ENCODE assay signal across 17 cellular contexts in genomic region chr10:13388478-13388877, GRCh38. TPM values are rescaled to one million over a fixed set of nuclear protein-coding genes. Genes with fewer than 3 reads are reported as not detected.
A peak's percentile ranks its signal among the peaks of the same experiment; 100 is the strongest.
DNase-seq lines count a peak whose midpoint lies in the region; ATAC-seq, FAIRE-seq and TF ChIP-seq lines count a peak whose summit lies in the region.
"Had no signal": no experiment of that assay in that cellular context is flagged by ENCODE, and none has a peak within 500 bp of the region (broad histone marks: within the 10 kb centered on the region; RNA-seq: fewer than 3 reads in every experiment).

No MANE protein-coding gene starts in this region.

- FAIRE-seq in HTR-8/SVneo (lab: Jason Lieb, UNC) (peak; percentile 44), K562 (lab: Jason Lieb, UNC) (no peak), endothelial cell of umbilical vein (lab: Jason Lieb, UNC) (peak; percentile 54)
- FAIRE-seq: GM12892 had no signal

- BruUV-seq in K562 (replicated peaks; lab: Mats Ljungman, UMichigan): no TSS peak
- BruUV-seq in endothelial cell of umbilical vein (replicated peaks; lab: Mats Ljungman, UMichigan): no TSS peak

- no peaks in the 10 kb centered on the region for H3K9me1 ChIP-seq in K562 (ENCODE audit: control insufficient read depth, insufficient read depth, low read length)
- no peaks in the 10 kb centered on the region for H3K9me1 ChIP-seq in endothelial cell of umbilical vein (replicated peaks; ENCODE audit: control insufficient read depth, extremely low read depth, insufficient read depth, low read length)

- CTCF ChIA-PET in K562 (lab: Yijun Ruan, JAX; ENCODE audit: low intra/inter-chr PET ratio) (no interaction called here), endothelial cell of umbilical vein (lab: Charles Lee) (interaction anchor here (1.0 to 2.5 kb wide), 6 partner anchors 12 to 52 kb away, joined by 3 to 10 read pairs (median 4); no protein-coding TSS in a partner anchor)

- no peak overlapping the region for H3K4me3 ChIP-seq in K562
- no peak overlapping the region for H3K4me3 ChIP-seq in endothelial cell of umbilical vein (replicated peaks in 1 of 3; ENCODE audit: insufficient read depth in 1 of 3, low read depth in 1 of 3, low read length in 3 of 3)

- H3K27ac ChIP-seq in K562 (ENCODE audit: extremely low read depth, low read depth, low read length) (no peak overlapping the region), endothelial cell of umbilical vein (ENCODE audit: insufficient read depth, low read depth, low read length) (no peak overlapping the region)

- TF ChIP-seq CTCF in K562 (IDR thresholded peaks at IDR 0.05 in 2 of 3, conservative IDR thresholded peaks at IDR 0.05 in 1 of 3; ENCODE audit: insufficient read depth in 2 of 3, low read depth in 1 of 3, low read length in 3 of 3): no peak
- no peak for TF ChIP-seq CTCF in endothelial cell of umbilical vein (IDR thresholded peaks at IDR 0.05; ENCODE audit: extremely low read depth in 1 of 2, insufficient read depth in 1 of 2, low read depth in 1 of 2, low read length in 2 of 2)

- no peak for TF ChIP-seq EP300 in K562 (IDR thresholded peaks at IDR 0.05; ENCODE audit: low read length)

- H3K9ac ChIP-seq in K562 (ENCODE audit: insufficient read depth in 1 of 2, low read depth in 2 of 2, low read length in 2 of 2) (no peak overlapping the region), endothelial cell of umbilical vein (replicated peaks; ENCODE audit: extremely low read depth, insufficient read depth, low read length) (no peak overlapping the region)

- intact Hi-C loops in K562 (cut with micrococcal nuclease) (no loop called here), endothelial cell of umbilical vein (cut with micrococcal nuclease) (no loop called here)

- H3K4me1 ChIP-seq in K562 (replicated peaks in 1 of 2; ENCODE audit: control insufficient read depth in 2 of 2, insufficient read depth in 2 of 2, low read length in 2 of 2): peaks cover 6 to 10% of the 10 kb centered on the region in 2 experiments; a peak in 4 of 5 replicates
- peaks cover 2% of the 10 kb centered on the region for H3K4me1 ChIP-seq in endothelial cell of umbilical vein (ENCODE audit: control insufficient read depth, extremely low read depth, insufficient read depth, low read length)

- TF ChIP-seq POLR2A in K562 (conservative IDR thresholded peaks at IDR 0.05) (no peak), endothelial cell of umbilical vein (IDR thresholded peaks at IDR 0.05; ENCODE audit: low read depth, low read length) (no peak)

- dilution Hi-C loops in endothelial cell of umbilical vein (cut with MboI; ENCODE audit: extremely low pct_ligation_motif_present, low sequenced_read_pairs): no loop called here

- H4K20me1 ChIP-seq in K562 (replicated peaks; ENCODE audit: control insufficient read depth, insufficient read depth, low read length): no peaks in the 10 kb centered on the region
- H4K20me1 ChIP-seq in endothelial cell of umbilical vein (replicated peaks; ENCODE audit: control insufficient read depth, extremely low read depth, insufficient read depth, low read length): no peaks in the 10 kb centered on the region

- in situ Hi-C loops in K562 (cut with MboI): no loop called here

- no peak for ATAC-seq in K562

- H2AFZ ChIP-seq in K562 (ENCODE audit: low read depth, low read length): peak overlapping the region; percentile 4; the same call in 1 of the 2 replicates
- H2AFZ ChIP-seq in endothelial cell of umbilical vein (ENCODE audit: low read depth, low read length): no peak overlapping the region

- H3K36me3 ChIP-seq in K562 (ENCODE audit: control insufficient read depth, insufficient read depth, low read length): no peaks in the 10 kb centered on the region
- no peaks in the 10 kb centered on the region for H3K36me3 ChIP-seq in endothelial cell of umbilical vein (ENCODE audit: control insufficient read depth in 2 of 2, extremely low read depth in 1 of 2, insufficient read depth in 2 of 2, low read length in 2 of 2)

- H3K9me3 ChIP-seq in K562 (replicated peaks; ENCODE audit: control insufficient read depth, insufficient read depth, low read depth, low read length): no peaks in the 10 kb centered on the region
- no peaks in the 10 kb centered on the region for H3K9me3 ChIP-seq in endothelial cell of umbilical vein (replicated peaks; ENCODE audit: control insufficient read depth, insufficient read depth, low read length)

- H3K27me3 ChIP-seq in K562 (ENCODE audit: control insufficient read depth in 2 of 2, insufficient read depth in 2 of 2, low read length in 2 of 2) (peaks cover 0 to 4% of the 10 kb centered on the region in 2 experiments; a peak in 1 of 5 replicates), endothelial cell of umbilical vein (ENCODE audit: control insufficient read depth in 2 of 2, insufficient read depth in 2 of 2, low read length in 2 of 2) (peaks cover 35 to 41% of the 10 kb centered on the region in 2 experiments)

- DNase-seq in HTR-8/SVneo (ENCODE audit: insufficient read length, low spot score) (no peak), K562 (ENCODE audit: extremely low read depth in 1 of 4, low spot score in 3 of 4) (no peak), endothelial cell of umbilical vein (ENCODE audit: low read depth, low spot score) (no peak), NCI-H2081 treated with DMSO at 0.1 percent for 48 hours (lab: John Stamatoyannopoulos, UW) (no peak), NCI-H2196 (lab: John Stamatoyannopoulos, UW; ENCODE audit: unreplicated experiment) (no peak), NCI-H2196 treated with DMSO at 0.1 percent for 48 hours (lab: John Stamatoyannopoulos, UW; ENCODE audit: unreplicated experiment) (no peak)
- DNase-seq: C1 segment of cervical spinal cord; Calu3; CD4-positive, alpha-beta memory T cell; COR-L47; DMS53; DMS79 treated with DMSO at 0.1 percent for 48 hours; GF-D8; GOT3; H7; HCEC 1CT had no signal

- POLR2A ChIA-PET in K562 (lab: Yijun Ruan, JAX) (interaction anchor here (0.5 to 1.6 kb wide), 4 partner anchors 12 to 239 kb away, joined by 3 to 4 read pairs (median 4); no protein-coding TSS in a partner anchor), endothelial cell of umbilical vein (lab: Charles Lee) (no interaction called here)

- WGBS in K562 (ENCODE audit: insufficient coverage, low coverage, missing lambda C conversion rate): 74% methylated on average over 2 of the region's 2 CpGs

- H3K4me2 ChIP-seq in K562 (ENCODE audit: insufficient read depth, low read length) (no peak overlapping the region), endothelial cell of umbilical vein (ENCODE audit: insufficient read depth, low read length) (no peak overlapping the region)

- no peak for TF ChIP-seq RAD21 in K562 (CRISPR knock-in tag; conservative IDR thresholded peaks at IDR 0.05 in 1 of 2, IDR thresholded peaks at IDR 0.05 in 1 of 2)

- H3K79me2 ChIP-seq in K562 (ENCODE audit: control insufficient read depth, insufficient read depth, low read length) (no peaks in the 10 kb centered on the region), endothelial cell of umbilical vein (ENCODE audit: control insufficient read depth, insufficient read depth, low read length) (no peaks in the 10 kb centered on the region)

TF ChIP-seq in K562, 482 proteins besides CTCF, POLR2A, EP300 and RAD21 (continues in another document):
- TF ChIP-seq ZC3H4 (CRISPR knock-in tag; IDR thresholded peaks at IDR 0.05; ENCODE audit: borderline replicate concordance): no peak
- no peak for TF ChIP-seq HOXB6 (CRISPR knock-in tag; IDR thresholded peaks at IDR 0.05; ENCODE audit: borderline replicate concordance)
- TF ChIP-seq U2AF2 (optimal IDR thresholded peaks at IDR 0.05; ENCODE audit: low read depth, low read length): no peak
- no peak for TF ChIP-seq BCL6 (CRISPR knock-in tag; IDR thresholded peaks at IDR 0.05)
- TF ChIP-seq SUPT5H (IDR thresholded peaks at IDR 0.05): no peak
- no peak for TF ChIP-seq PHF20 (IDR thresholded peaks at IDR 0.05; ENCODE audit: partially characterized antibody)
- TF ChIP-seq RBM25 (IDR thresholded peaks at IDR 0.05; ENCODE audit: low read depth, low read length, severe bottlenecking): no peak

TF ChIP-seq in endothelial cell of umbilical vein, 7 proteins besides CTCF, POLR2A, EP300 and RAD21 (continues in another document):
- TF ChIP-seq MYC (IDR thresholded peaks at IDR 0.05; ENCODE audit: low read depth, low read length) (no peak), GATA2 (IDR thresholded peaks at IDR 0.05; ENCODE audit: insufficient read depth, insufficient read length, low read depth, low read length) (no peak), EZH2 (IDR thresholded peaks at IDR 0.05; ENCODE audit: borderline replicate concordance, low read depth, low read length, severe bottlenecking) (no peak)
- TF ChIP-seq, protein P1, sequence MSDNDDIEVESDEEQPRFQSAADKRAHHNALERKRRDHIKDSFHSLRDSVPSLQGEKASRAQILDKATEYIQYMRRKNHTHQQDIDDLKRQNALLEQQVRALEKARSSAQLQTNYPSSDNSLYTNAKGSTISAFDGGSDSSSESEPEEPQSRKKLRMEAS (IDR thresholded peaks at IDR 0.05; ENCODE audit: insufficient read depth, insufficient read length): no peak

RNA-seq across cellular contexts. Expression of gene SEPHS1, which starts 40.4 kb away (rescaled TPM):
- total RNA-seq in K562 (2011; cell fraction: chromatin; rRNA removed; ENCODE audit: low replicate concordance): 23.7 and 27.5 TPM in 2 replicates
- total RNA-seq in K562 (2011; cell fraction: nucleolus; rRNA removed): 15.1 and 22.0 TPM in 2 replicates
- total RNA-seq in K562 (2011; cell fraction: nucleoplasm; rRNA removed): 25.2 and 36.9 TPM in 2 replicates
- total RNA-seq in K562 (2014; rRNA removed) (35.5 and 35.7 TPM in 2 replicates), K562 (2014; rRNA removed; fragmentation: Illumina TruSeq; extraction: Trizol) (41.8 and 51.1 TPM in 2 replicates), K562 (2015; rRNA removed; fragmentation: Illumina TruSeq; extraction: Trizol) (40.9 TPM in 2 replicates), K562 (2021) (39.9 and 45.3 TPM in 2 replicates), endothelial cell of umbilical vein (55.4 and 59.9 TPM in 2 replicates)
- polyA plus RNA-seq in K562 (2011; rRNA removed) (63.4 and 82.8 TPM in 2 replicates), K562 (2014; fragmentation: Illumina TruSeq; extraction: Trizol) (79.9 and 83.2 TPM in 2 replicates), K562 (2014; fragmentation: Nextera tagmentation; extraction: Ambion mirVana) (10 to 100 TPM; 14.7 to 15.9 TPM), K562 (2014; rRNA removed) (48.3 and 48.5 TPM in 2 replicates), endothelial cell of umbilical vein (31.6 and 40.6 TPM in 2 replicates)
- 32.9 and 42.2 TPM in 2 replicates for polyA plus RNA-seq in K562 (2011; cell fraction: cytosol; rRNA removed)
- 29.2 and 32.9 TPM in 2 replicates for polyA plus RNA-seq in K562 (2011; cell fraction: nucleus; rRNA removed)
- 30.0 and 41.3 TPM in 2 replicates for polyA plus RNA-seq in K562 (2012)
- 91.6 and 99.5 TPM in 2 replicates for polyA minus RNA-seq in K562 (2011; rRNA and poly(A)+ RNA removed)
- 38.2 and 38.6 TPM in 2 replicates for polyA minus RNA-seq in K562 (2011; cell fraction: cytosol; rRNA and poly(A)+ RNA removed)
- polyA minus RNA-seq in K562 (2011; cell fraction: nucleus; rRNA and poly(A)+ RNA removed): 6.6 and 14.6 TPM in 2 replicates
- polyA plus RNA-seq in endothelial cell of umbilical vein (2011; cell fraction: cytosol; rRNA removed): 45.6 and 53.1 TPM in 2 replicates
- polyA plus RNA-seq in endothelial cell of umbilical vein (2011; cell fraction: nucleus; rRNA removed): 37.9 and 41.7 TPM in 2 replicates
- polyA plus RNA-seq in endothelial cell of umbilical vein (2012): 52.0 and 64.4 TPM in 2 replicates
- 80.5 and 82.6 TPM in 2 replicates for polyA minus RNA-seq in endothelial cell of umbilical vein
- 46.8 TPM for polyA minus RNA-seq in endothelial cell of umbilical vein (2011; cell fraction: cytosol; rRNA and poly(A)+ RNA removed)
- 19.1 and 25.1 TPM in 2 replicates for polyA minus RNA-seq in endothelial cell of umbilical vein (2011; cell fraction: nucleus; rRNA and poly(A)+ RNA removed)
